9 cellular contexts compared by ENCODE assay signal in the genomic region with DNA sequence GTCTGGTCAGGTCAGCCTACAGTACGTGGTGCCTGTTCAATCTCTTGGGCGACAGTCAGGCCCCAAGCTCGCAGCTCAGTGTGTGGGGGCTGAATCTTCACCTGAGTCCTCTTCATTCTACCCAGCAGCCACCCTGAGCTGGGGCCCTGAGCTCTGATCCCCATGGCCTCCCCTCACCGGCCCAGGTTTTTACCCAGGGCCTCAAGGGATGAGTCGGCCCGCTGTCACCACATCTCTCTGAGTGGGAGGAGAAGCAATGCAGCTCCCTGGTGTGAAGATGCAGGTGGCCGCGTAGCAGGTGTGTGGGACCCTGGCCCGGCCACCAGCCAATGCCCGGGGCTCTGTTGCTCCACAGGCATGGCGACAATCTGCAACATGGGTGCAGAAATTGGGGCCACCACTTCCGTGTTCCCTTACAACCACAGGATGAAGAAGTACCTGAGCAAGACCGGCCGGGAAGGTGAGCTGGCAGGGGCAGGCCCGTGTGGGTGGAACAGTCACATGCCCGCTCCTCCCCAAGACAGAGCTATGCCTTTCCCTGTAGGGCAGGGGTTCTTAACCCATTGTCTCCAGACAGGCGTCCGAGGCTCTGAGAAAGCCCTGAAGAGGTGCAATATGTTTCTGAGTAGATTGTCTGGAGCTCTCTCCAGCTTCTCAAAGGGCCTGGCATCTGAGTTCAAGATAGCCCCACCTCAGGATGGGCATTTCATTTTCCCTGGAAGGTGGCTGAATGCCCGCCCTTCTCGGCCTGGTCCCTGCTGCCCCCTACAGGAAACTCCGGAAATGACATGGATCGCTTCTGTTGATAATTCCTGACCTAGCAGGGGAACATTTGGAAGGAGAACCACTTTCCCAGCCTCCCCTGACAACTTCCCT. TPM values are rescaled to one million over a fixed set of nuclear protein-coding genes. Genes with fewer than 3 reads are reported as not detected.
A peak's percentile ranks its signal among the peaks of the same experiment; 100 is the strongest.
DNase-seq lines count a peak whose midpoint lies in the region; ATAC-seq and TF ChIP-seq lines count a peak whose summit lies in the region.
"Had no signal": no experiment of that assay in that cellular context is flagged by ENCODE, and none has a peak within 500 bp of the region (broad histone marks: within the 10 kb centered on the region; RNA-seq: fewer than 3 reads in every experiment).

No MANE protein-coding gene starts in this region.

- in situ Hi-C loops in IMR-90 (cut with MboI; ENCODE audit: low sequenced_read_pairs): loop anchor here (5.0 to 25.0 kb wide), 2 partner anchors 115 to 580 kb away; no protein-coding TSS in a partner anchor

- H3K4me1 Mint-ChIP-seq in stimulated activated naive B cell treated with anti-CD40 and anti-IgM and Interleukin-4, amounts not matched to agents 10 μg/mL and 1 μg/mL and 100 μg/mL, for 72 hours: peaks cover 8 to 18% of the 10 kb centered on the region in 2 donors

- H3K9me3 ChIP-seq in IMR-90 (ENCODE audit: control insufficient read depth, insufficient read depth, low read length): no peaks in the 10 kb centered on the region
- no peaks in the 10 kb centered on the region for H3K9me3 ChIP-seq in liver (ENCODE audit: control insufficient read depth in 4 of 4, low read length in 3 of 4)

- no peaks in the 10 kb centered on the region for H3K27me3 Mint-ChIP-seq in stimulated activated naive B cell treated with anti-CD40 and anti-IgM and Interleukin-4, amounts not matched to agents 10 μg/mL and 1 μg/mL and 100 μg/mL, for 72 hours

- H2AK9ac ChIP-seq in IMR-90 (replicated peaks; ENCODE audit: low read depth, low read length, poor library complexity): peak overlapping the region; percentile 88

- H2AK5ac ChIP-seq in IMR-90 (ENCODE audit: low read depth, low read length): 0 out of 2 replicates have a peak overlapping the region, but pooled peaks have one; percentile 70

- no peak overlapping the region for H3K18ac ChIP-seq in IMR-90 (ENCODE audit: low read depth, low read length)

- H2BK5ac ChIP-seq in IMR-90 (ENCODE audit: low read depth, low read length, poor library complexity, severe bottlenecking): no peak overlapping the region

- H2BK20ac ChIP-seq in IMR-90 (ENCODE audit: low read depth, low read length): no peak overlapping the region

- POLR2A ChIA-PET in IMR-90 (lab: Charles Lee; ENCODE audit: unreplicated experiment): interaction anchor here (0.6 to 1.0 kb wide), 3 partner anchors 69 to 116 kb away, joined by 3 read pairs; no protein-coding TSS in a partner anchor

- no peak overlapping the region for H4K8ac ChIP-seq in IMR-90 (ENCODE audit: low read depth in 2 of 2, low read length in 2 of 2)

- peaks cover 43 to 45% of the 10 kb centered on the region in 2 donors for H3K36me3 Mint-ChIP-seq in stimulated activated naive B cell treated with anti-CD40 and anti-IgM and Interleukin-4, amounts not matched to agents 10 μg/mL and 1 μg/mL and 100 μg/mL, for 72 hours

- H3K4me3 ChIP-seq in IMR-90 (ENCODE audit: insufficient read depth, low read depth, low read length) (no peak overlapping the region), liver (ENCODE audit: low read depth in 1 of 3, low read length in 3 of 3) (no peak overlapping the region)

- H3K23ac ChIP-seq in IMR-90 (ENCODE audit: low read depth, low read length): no peak overlapping the region

- DNase-seq in DMS153 (lab: John Stamatoyannopoulos, UW) (peak; percentile 22), IMR-90 (peak; percentile 46), T1000 (lab: John Stamatoyannopoulos, UW) (peak; percentile 48), dermis blood vessel endothelial cell (peak; percentile 77)
- DNase-seq in stimulated activated naive B cell treated with anti-CD40 and anti-IgM and Interleukin-4, amounts not matched to agents 10 μg/mL and 1 μg/mL and 100 μg/mL, for 72 hours: no peak
- no peak for DNase-seq in effector CD4-positive, alpha-beta T cell

- peak overlapping the region; percentile 61 for H2AFZ ChIP-seq in IMR-90 (replicated peaks; ENCODE audit: low read length, poor library complexity)

- WGBS in IMR-90 (ENCODE audit: extremely low coverage in 2 of 2, insufficient read length in 1 of 2), 2 experiments: 100% methylated on average over 3 of the region's 22 CpGs; no CpG with 5 or more reads in 1 of the 2 experiments
- WGBS in liver: 60% methylated on average over 22 of the region's 22 CpGs

- peaks cover 27% of the 10 kb centered on the region for H3K36me3 ChIP-seq in IMR-90 (ENCODE audit: control insufficient read depth, insufficient read depth, low read length)
- peaks cover 8 to 54% (median 29%) of the 10 kb centered on the region in 4 donors for H3K36me3 ChIP-seq in liver (ENCODE audit: control insufficient read depth in 4 of 4, insufficient read depth in 3 of 4, low read depth in 1 of 4, low read length in 3 of 4)

- no peak overlapping the region for H3K4me2 ChIP-seq in IMR-90 (ENCODE audit: low read depth, low read length)

- ATAC-seq in IMR-90 (ENCODE audit: low read depth) (peak; percentile 72), HG03108 (IDR thresholded peaks at IDR 0.05; ENCODE audit: unreplicated experiment) (no peak)
- no peak for ATAC-seq in stimulated activated naive B cell treated with anti-CD40 and anti-IgM and Interleukin-4, amounts not matched to agents 10 μg/mL and 1 μg/mL and 100 μg/mL, for 72 hours (replicated peaks)

- H3K9ac ChIP-seq in IMR-90 (ENCODE audit: low read depth, low read length) (no peak overlapping the region), liver (ENCODE audit: low read depth in 1 of 2, low read length in 2 of 2) (no peak overlapping the region)

- H3K27ac ChIP-seq in IMR-90 (ENCODE audit: insufficient read depth, low read length): no peak overlapping the region
- H3K27ac ChIP-seq in liver (ENCODE audit: low read depth in 1 of 2, low read length in 2 of 2): no peak overlapping the region

- no peak overlapping the region for H3K14ac ChIP-seq in IMR-90 (replicated peaks; ENCODE audit: low read depth, low read length)

- H4K20me1 ChIP-seq in IMR-90 (ENCODE audit: insufficient read depth, low read length): peaks cover 7% of the 10 kb centered on the region

- peak; percentile 97 for TF ChIP-seq RAD21 in IMR-90 (IDR thresholded peaks at IDR 0.05; ENCODE audit: low read length)
- TF ChIP-seq RAD21 in liver (IDR thresholded peaks at IDR 0.05): peak; percentile 99

- peaks cover 6 to 29% of the 10 kb centered on the region in 2 experiments; a peak in 3 of 4 replicates for H3K79me1 ChIP-seq in IMR-90 (ENCODE audit: low read depth in 1 of 2, low read length in 2 of 2)

- TF ChIP-seq CTCF in IMR-90 (conservative IDR thresholded peaks at IDR 0.05; ENCODE audit: low read depth, low read length) (peak; percentile 92), liver (IDR thresholded peaks at IDR 0.05; ENCODE audit: low read depth, low read length, missing input control) (peak; percentile 89)

- H3K9me3 Mint-ChIP-seq in stimulated activated naive B cell treated with anti-CD40 and anti-IgM and Interleukin-4, amounts not matched to agents 10 μg/mL and 1 μg/mL and 100 μg/mL, for 72 hours: no peaks in the 10 kb centered on the region

- CTCF ChIA-PET in IMR-90 (lab: Yijun Ruan, JAX): interaction anchor here (0.6 to 3.4 kb wide), 11 partner anchors 10 to 140 kb away, joined by 3 to 35 read pairs (median 3); no protein-coding TSS in a partner anchor

- H4K5ac ChIP-seq in IMR-90 (ENCODE audit: low read depth, low read length): no peak overlapping the region

- H3K4me3 Mint-ChIP-seq in stimulated activated naive B cell treated with anti-CD40 and anti-IgM and Interleukin-4, amounts not matched to agents 10 μg/mL and 1 μg/mL and 100 μg/mL, for 72 hours: no peak overlapping the region

- H3K9me1 ChIP-seq in IMR-90 (ENCODE audit: insufficient read depth, low read length): peaks cover 3% of the 10 kb centered on the region

- no peak overlapping the region for H3K4ac ChIP-seq in IMR-90 (ENCODE audit: low read depth, low read length)

- BruUV-seq in IMR-90 (replicated peaks; lab: Mats Ljungman, UMichigan): no TSS peak

- no peaks in the 10 kb centered on the region for H3K27me3 ChIP-seq in IMR-90 (ENCODE audit: control insufficient read depth, insufficient read depth, low read length)
- H3K27me3 ChIP-seq in liver (ENCODE audit: control insufficient read depth in 4 of 4, insufficient read depth in 4 of 4, low read length in 3 of 4): no peaks in the 10 kb centered on the region

- dilution Hi-C loops in IMR-90 (cut with HindIII; ENCODE audit: low sequenced_read_pairs, unreplicated experiment): no loop called here

- no peak overlapping the region for H2BK120ac ChIP-seq in IMR-90 (ENCODE audit: low read depth, low read length)

- H3K4me1 ChIP-seq in IMR-90 (ENCODE audit: control insufficient read depth, insufficient read depth, low read length): peaks cover 12% of the 10 kb centered on the region
- peaks cover under 1 to 21% (median 11%) of the 10 kb centered on the region in 4 donors for H3K4me1 ChIP-seq in liver (ENCODE audit: control insufficient read depth in 4 of 4, insufficient read depth in 4 of 4, low read length in 3 of 4)

- no peak overlapping the region for H3K56ac ChIP-seq in IMR-90 (ENCODE audit: extremely low read depth, insufficient read depth, low read length)

- TF ChIP-seq POLR2A in IMR-90 (IDR thresholded peaks at IDR 0.05; ENCODE audit: low read depth, low read length): peak; percentile 48; the same call in 1 of the 2 replicates

- H3K27ac Mint-ChIP-seq in stimulated activated naive B cell treated with anti-CD40 and anti-IgM and Interleukin-4, amounts not matched to agents 10 μg/mL and 1 μg/mL and 100 μg/mL, for 72 hours: peak overlapping the region; percentile 65

- intact Hi-C loops in IMR-90 (cut with micrococcal nuclease): loop anchor here (1.0 to 5.0 kb wide), 3 partner anchors 71 to 345 kb away; partner anchors contain the start of gene TOB2

- no peak overlapping the region; the same call in 1 of the 2 replicates for H4K91ac ChIP-seq in IMR-90 (ENCODE audit: insufficient read depth, low read depth, low read length)

- no peak overlapping the region for H2BK15ac ChIP-seq in IMR-90 (ENCODE audit: low read depth, low read length)

RNA-seq across cellular contexts. Expression of gene POLR3H, which starts 26.9 kb away (rescaled TPM):
- 37.8 and 39.7 TPM in 2 replicates for total RNA-seq in IMR-90 (2012; rRNA removed)
- polyA plus RNA-seq in IMR-90 (2012; rRNA removed): 62.1 and 67.8 TPM in 2 replicates
- 47.0 and 48.8 TPM in 2 replicates for polyA plus RNA-seq in IMR-90 (2012; cell fraction: cytosol; rRNA removed)
- 34.7 and 48.2 TPM in 2 replicates for polyA plus RNA-seq in IMR-90 (2012; cell fraction: nucleus; rRNA removed; ENCODE audit: low replicate concordance)
- total RNA-seq in dermis blood vessel endothelial cell: 11.7 and 20.3 TPM in 2 replicates
- 10 to 100 TPM; 11.7 to 21.9 TPM for total RNA-seq in liver
- 10 to 100 TPM; 32.2 to 37.7 TPM for polyA plus RNA-seq in liver

RNA-seq across cellular contexts. Expression of gene CSDC2, which starts 43.4 kb away (rescaled TPM):
- total RNA-seq in IMR-90 (2012; rRNA removed): 2.5 and 2.8 TPM in 2 replicates
- 23.1 and 26.3 TPM in 2 replicates for polyA plus RNA-seq in IMR-90 (2012; rRNA removed)
- polyA plus RNA-seq in IMR-90 (2012; cell fraction: cytosol; rRNA removed): 13.8 and 28.0 TPM in 2 replicates
- 55.2 and 128 TPM in 2 replicates for polyA plus RNA-seq in IMR-90 (2012; cell fraction: nucleus; rRNA removed; ENCODE audit: low replicate concordance)
- total RNA-seq in dermis blood vessel endothelial cell: not detected in 2 replicates
- under 1 TPM; 0.17 to 0.33 TPM for total RNA-seq in liver
- 10 to 100 TPM in 1 of 2 donors, under 1 TPM in 1; 0.42 to 12.2 TPM for polyA plus RNA-seq in liver
- total RNA-seq: T-helper 2 cell treated with Interferon-gamma antibody and Interleukin-4, amounts not matched to agents 100 ng/mL and 5 ng/mL, for 36 hours had no signal

RNA-seq across cellular contexts. Expression of gene ACO2, which starts 48.5 kb away (rescaled TPM):
- total RNA-seq in IMR-90 (2012; rRNA removed) (65.3 and 71.3 TPM in 2 replicates), dermis blood vessel endothelial cell (75.0 and 114 TPM in 2 replicates), liver (10 to 100 TPM; 62.8 to 75.1 TPM)
- polyA plus RNA-seq in IMR-90 (2012; rRNA removed) (69.5 and 72.9 TPM in 2 replicates), liver (10 to 100 TPM; 45.3 to 76.1 TPM)
- 55.7 and 81.0 TPM in 2 replicates for polyA plus RNA-seq in IMR-90 (2012; cell fraction: cytosol; rRNA removed)
- 43.2 and 73.9 TPM in 2 replicates for polyA plus RNA-seq in IMR-90 (2012; cell fraction: nucleus; rRNA removed; ENCODE audit: low replicate concordance)

RNA-seq across cellular contexts. Expression of gene PHF5A, which starts 48.9 kb away (rescaled TPM):
- total RNA-seq in IMR-90 (2012; rRNA removed) (50.9 and 76.1 TPM in 2 replicates), dermis blood vessel endothelial cell (63.8 and 76.2 TPM in 2 replicates), liver (10 to 100 TPM; 27.3 to 31.7 TPM)
- polyA plus RNA-seq in IMR-90 (2012; rRNA removed) (49.1 and 54.9 TPM in 2 replicates), liver (10 to 100 TPM; 15.8 to 19.1 TPM)
- 14.7 and 25.4 TPM in 2 replicates for polyA plus RNA-seq in IMR-90 (2012; cell fraction: cytosol; rRNA removed)
- 14.0 and 14.6 TPM in 2 replicates for polyA plus RNA-seq in IMR-90 (2012; cell fraction: nucleus; rRNA removed; ENCODE audit: low replicate concordance)

Comparison
In these comparisons a context has a peak if more than half of its experiments do, and no peak if none do; other contexts are left out.
1. DNase-seq: peak in DMS153 (single experiment), IMR-90 (single experiment), T1000 (single experiment) and dermis blood vessel endothelial cell (single experiment); none in stimulated activated naive B cell treated with anti-CD40 and anti-IgM and Interleukin-4, amounts not matched to agents 10 μg/mL and 1 μg/mL and 100 μg/mL, for 72 hours (single experiment) and effector CD4-positive, alpha-beta T cell (single experiment).